33 cellular contexts compared by ENCODE assay signal in the genomic region with DNA sequence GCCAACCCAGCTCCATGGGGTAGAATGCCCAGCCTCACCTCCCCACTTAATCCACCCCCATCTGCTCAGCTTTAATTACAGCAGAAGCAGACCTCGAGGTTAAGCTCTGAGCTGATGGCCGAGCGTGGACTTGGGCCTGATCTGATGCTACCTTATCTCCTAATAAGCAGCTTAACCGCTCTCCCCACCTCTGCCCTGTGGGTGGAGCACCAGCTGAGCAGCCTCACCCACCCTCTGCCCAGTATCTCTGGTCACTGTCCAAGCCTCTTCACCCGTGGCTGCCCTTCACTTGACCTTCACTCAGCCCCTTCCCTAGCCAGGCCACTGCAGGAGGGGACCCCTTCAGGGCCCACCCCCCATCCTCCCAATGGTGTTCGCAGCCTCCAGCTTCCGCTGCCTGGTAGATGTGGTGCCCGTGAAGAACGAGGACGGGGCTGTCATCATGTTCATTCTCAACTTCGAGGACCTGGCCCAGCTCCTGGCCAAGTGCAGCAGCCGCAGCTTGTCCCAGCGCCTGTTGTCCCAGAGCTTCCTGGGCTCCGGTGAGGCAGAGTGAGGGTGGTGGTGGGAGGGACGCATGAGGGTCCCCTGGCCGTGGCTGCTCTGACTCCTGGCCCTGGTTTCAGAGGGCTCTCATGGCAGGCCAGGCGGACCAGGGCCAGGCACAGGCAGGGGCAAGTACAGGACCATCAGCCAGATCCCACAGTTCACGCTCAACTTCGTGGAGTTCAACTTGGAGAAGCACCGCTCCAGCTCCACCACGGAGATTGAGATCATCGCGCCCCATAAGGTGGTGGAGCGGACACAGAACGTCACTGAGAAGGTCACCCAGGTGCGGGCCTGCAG. TPM values are rescaled to one million over a fixed set of nuclear protein-coding genes. Genes with fewer than 3 reads are reported as not detected.
DNase-seq lines count a peak whose midpoint lies in the region; ATAC-seq, FAIRE-seq and TF ChIP-seq lines count a peak whose summit lies in the region.
"Had no signal": no experiment of that assay in that cellular context is flagged by ENCODE, and none has a peak within 500 bp of the region (broad histone marks: within the 10 kb centered on the region; RNA-seq: fewer than 3 reads in every experiment).

No MANE protein-coding gene starts in this region.

- 61% methylated on average over 21 of the region's 26 CpGs for WGBS in A549 (ENCODE audit: missing lambda C conversion rate)

- no peak for TF ChIP-seq CTCF in A549 (IDR thresholded peaks at IDR 0.05)
- peak; percentile 3 for TF ChIP-seq CTCF in GM12873 (IDR thresholded peaks at IDR 0.05; ENCODE audit: insufficient read depth, low read depth, low read length, missing control alignments)
- TF ChIP-seq CTCF in bronchial epithelial cell (IDR thresholded peaks at IDR 0.05; ENCODE audit: insufficient read depth, low read length, severe bottlenecking) = no peak

- no peaks in the 10 kb centered on the region for H3K36me3 ChIP-seq in bronchial epithelial cell (ENCODE audit: control insufficient read depth, insufficient read depth, low read length)
- H3K36me3 ChIP-seq: gastroesophageal sphincter, ovary had no signal

- H3K4me1 ChIP-seq in A549 = no peaks in the 10 kb centered on the region
- H3K4me1 ChIP-seq: gastroesophageal sphincter had no signal

- no peaks in the 10 kb centered on the region for H3K4me1 Mint-ChIP-seq in activated CD4-positive, alpha-beta memory T cell treated with anti-CD3 and anti-CD28 coated beads for 36 hours (ENCODE audit: low read depth)
- H3K4me1 Mint-ChIP-seq: activated naive CD4-positive, alpha-beta T cell treated with anti-CD3 and anti-CD28 coated beads, Interleukin-2, amount 50 U/mL, for 24 hours; CD8-positive, alpha-beta memory T cell; nephron had no signal

- CTCF ChIA-PET in A549 (lab: Yijun Ruan, JAX) = interaction anchor here (0.7 to 2.3 kb wide), 6 partner anchors 12 to 104 kb away, joined by 3 to 8 read pairs (median 4); a partner anchor contains a TSS
- CTCF ChIA-PET in activated CD4-positive, alpha-beta memory T cell treated with anti-CD3 and anti-CD28 coated beads for 36 hours (lab: Charles Lee) = interaction anchor here (0.6 kb wide), 1 partner anchor 104 kb away, joined by 3 read pairs; no protein-coding TSS in a partner anchor

- H3K27ac ChIP-seq in A549 = no peak overlapping the region
- H3K27ac ChIP-seq: gastroesophageal sphincter, hepatocyte, ovary, skin epidermis had no signal

- H3K9me3 Mint-ChIP-seq in activated CD4-positive, alpha-beta memory T cell treated with anti-CD3 and anti-CD28 coated beads for 36 hours = no peaks in the 10 kb centered on the region
- H3K9me3 Mint-ChIP-seq: activated CD8-positive, alpha-beta T cell treated with anti-CD3 and anti-CD28 coated beads for 36 hours; activated naive CD4-positive, alpha-beta T cell treated with anti-CD3 and anti-CD28 coated beads, Interleukin-2, amount 50 U/mL, for 24 hours; activated T-helper 2 cell treated with anti-CD3 and anti-CD28 coated beads, Interferon-gamma antibody, Interleukin-2, Interleukin-4, amounts not matched to agents 10 μg/mL and 5 μg/mL and 100 μg/mL, durations not matched to agents 14 hours and 24 hours and 36 hours; CD8-positive, alpha-beta memory T cell; nephron; type B pancreatic cell had no signal

- no peak overlapping the region for H3K4me3 ChIP-seq in A549
- H3K4me3 ChIP-seq in bronchial epithelial cell (ENCODE audit: low read depth, low read length) = no peak overlapping the region
- H3K4me3 ChIP-seq: gastroesophageal sphincter, hepatocyte, ovary, skin epidermis had no signal

- no peak for TF ChIP-seq EP300 in A549 (IDR thresholded peaks at IDR 0.05)

- ATAC-seq in A549 (peak; percentile 23 to 37; a peak in 4 of 6 replicates), HG02852 (IDR thresholded peaks at IDR 0.05; ENCODE audit: unreplicated experiment) (no peak), GM19452 (IDR thresholded peaks at IDR 0.05; ENCODE audit: unreplicated experiment) (no peak)
- ATAC-seq: activated CD8-positive, alpha-beta T cell treated with anti-CD3 and anti-CD28 coated beads for 36 hours; gastroesophageal sphincter had no signal

- no peak overlapping the region for H3K27ac Mint-ChIP-seq in activated CD4-positive, alpha-beta memory T cell treated with anti-CD3 and anti-CD28 coated beads for 36 hours
- H3K27ac Mint-ChIP-seq: activated CD8-positive, alpha-beta T cell treated with anti-CD3 and anti-CD28 coated beads for 36 hours; activated naive CD4-positive, alpha-beta T cell treated with anti-CD3 and anti-CD28 coated beads, Interleukin-2, amount 50 U/mL, for 24 hours; activated T-helper 2 cell treated with anti-CD3 and anti-CD28 coated beads, Interferon-gamma antibody, Interleukin-2, Interleukin-4, amounts not matched to agents 10 μg/mL and 5 μg/mL and 100 μg/mL, durations not matched to agents 14 hours and 24 hours and 36 hours; CD8-positive, alpha-beta memory T cell; nephron; type B pancreatic cell had no signal

- POLR2A ChIA-PET in A549 (lab: Yijun Ruan, JAX) = no interaction called here
- POLR2A ChIA-PET in activated CD4-positive, alpha-beta memory T cell treated with anti-CD3 and anti-CD28 coated beads for 36 hours (lab: Charles Lee) = no interaction called here

- TF ChIP-seq RAD21 in A549 (conservative IDR thresholded peaks at IDR 0.05 in 1 of 2, IDR thresholded peaks at IDR 0.05 in 1 of 2) = no peak

- peaks cover 3% of the 10 kb centered on the region for H3K27me3 Mint-ChIP-seq in activated CD4-positive, alpha-beta memory T cell treated with anti-CD3 and anti-CD28 coated beads for 36 hours

- TF ChIP-seq POLR2A in A549 (IDR thresholded peaks at IDR 0.05; ENCODE audit: low read length) = no peak

- DNase-seq in A549 (ENCODE audit: low read depth in 1 of 2, low spot score in 1 of 2) = no peak
- DNase-seq in NCI-H82 (lab: John Stamatoyannopoulos, UW) = peak; percentile 98
- DNase-seq in bronchial epithelial cell (ENCODE audit: low read depth) = no peak
- DNase-seq in HuH-7.5 (ENCODE audit: low spot score) = no peak
- no peak for DNase-seq in activated CD4-positive, alpha-beta memory T cell treated with anti-CD3 and anti-CD28 coated beads for 36 hours
- DNase-seq: activated CD8-positive, alpha-beta T cell treated with anti-CD3 and anti-CD28 coated beads for 36 hours; amygdala; DMS53; GOT3; mammary epithelial cell; NCI-H1417 treated with DMSO at 0.1 percent for 48 hours; NCI-H2081 treated with DMSO at 0.1 percent for 48 hours; NCI-H345; NCI-H774; ovary; stimulated activated naive CD4-positive, alpha-beta T cell; T-helper 1 cell had no signal

- no peaks in the 10 kb centered on the region for H3K9me3 ChIP-seq in A549
- H3K9me3 ChIP-seq: gastroesophageal sphincter, ovary had no signal

- intact Hi-C loops in activated CD4-positive, alpha-beta memory T cell treated with anti-CD3 and anti-CD28 coated beads for 36 hours (cut with micrococcal nuclease) = no loop called here

- no peaks in the 10 kb centered on the region for H3K36me3 Mint-ChIP-seq in activated CD4-positive, alpha-beta memory T cell treated with anti-CD3 and anti-CD28 coated beads for 36 hours
- H3K36me3 Mint-ChIP-seq: activated naive CD4-positive, alpha-beta T cell treated with anti-CD3 and anti-CD28 coated beads, Interleukin-2, amount 50 U/mL, for 24 hours; CD8-positive, alpha-beta memory T cell; type B pancreatic cell had no signal

- H3K4me2 ChIP-seq in A549 = no peak overlapping the region
- H3K4me2 ChIP-seq: hepatocyte had no signal

- no peak for FAIRE-seq in A549 (lab: Jason Lieb, UNC)
- FAIRE-seq in bronchial epithelial cell (lab: Jason Lieb, UNC) = peak; percentile 36
- FAIRE-seq: endothelial cell of umbilical vein had no signal

- H3K4me3 Mint-ChIP-seq in activated CD4-positive, alpha-beta memory T cell treated with anti-CD3 and anti-CD28 coated beads for 36 hours = no peak overlapping the region
- H3K4me3 Mint-ChIP-seq: activated CD8-positive, alpha-beta T cell treated with anti-CD3 and anti-CD28 coated beads for 36 hours; activated naive CD4-positive, alpha-beta T cell treated with anti-CD3 and anti-CD28 coated beads, Interleukin-2, amount 50 U/mL, for 24 hours; CD8-positive, alpha-beta memory T cell; nephron; type B pancreatic cell had no signal

- H3K27me3 ChIP-seq in bronchial epithelial cell (ENCODE audit: control insufficient read depth, insufficient read depth, low read length) = peaks cover 8% of the 10 kb centered on the region
- H3K27me3 ChIP-seq: ovary had no signal

TF ChIP-seq in A549, 52 proteins besides CTCF, POLR2A, EP300 and RAD21 (continues in another document):
- no peak for TF ChIP-seq PHF8 (IDR thresholded peaks at IDR 0.05; ENCODE audit: borderline replicate concordance, low read depth)

RNA-seq across cellular contexts. Expression of a gene that starts 6.8 kb away (rescaled TPM):
- polyA plus RNA-seq in A549 (2011; rRNA removed) = not detected in 2 replicates
- not detected in 2 replicates for polyA plus RNA-seq in A549 (2012; cell fraction: cytosol; rRNA removed)
- 0.01 TPM in 1 of 2 replicates, not detected in the other for polyA plus RNA-seq in A549 (2012; cell fraction: nucleus; rRNA removed)
- not detected in 3 replicates for polyA plus RNA-seq in A549 (2017; fragmentation: RNase III; extraction: RNeasy Plus Mini Kit Qiagen cat#74134 plus additional on column Dnase treatment)
- not detected in 2 replicates for polyA minus RNA-seq in A549 (2011; rRNA and poly(A)+ RNA removed)
- total RNA-seq in bronchial epithelial cell = not detected in 2 replicates
- total RNA-seq in activated CD4-positive, alpha-beta memory T cell treated with anti-CD3 and anti-CD28 coated beads for 36 hours = not detected
- total RNA-seq: activated CD8-positive, alpha-beta T cell treated with anti-CD3 and anti-CD28 coated beads for 36 hours; activated T-helper 2 cell treated with anti-CD3 and anti-CD28 coated beads, Interferon-gamma antibody, Interleukin-2, Interleukin-4, amounts not matched to agents 10 μg/mL and 5 μg/mL and 100 μg/mL, durations not matched to agents 14 hours and 24 hours and 36 hours; CD8-positive, alpha-beta memory T cell; endothelial cell of umbilical vein; fibroblast of lung; gastroesophageal sphincter; LHCN-M2; mammary epithelial cell; RPMI7951; SK-MEL-5 had no signal
- polyA plus RNA-seq: CD8-positive, alpha-beta memory T cell; fibroblast of lung; hepatocyte; mammary epithelial cell; ovary had no signal

RNA-seq across cellular contexts. Expression of a gene that starts 20.3 kb away (rescaled TPM):
- 48.7 and 51.4 TPM in 2 replicates for polyA plus RNA-seq in A549 (2011; rRNA removed)
- 55.1 and 63.8 TPM in 2 replicates for polyA plus RNA-seq in A549 (2012; cell fraction: cytosol; rRNA removed)
- 66.7 and 84.0 TPM in 2 replicates for polyA plus RNA-seq in A549 (2012; cell fraction: nucleus; rRNA removed)
- polyA plus RNA-seq in A549 (2017; fragmentation: RNase III; extraction: RNeasy Plus Mini Kit Qiagen cat#74134 plus additional on column Dnase treatment) = 35.7 to 37.9 TPM (median 35.9 TPM) in 3 replicates
- 103 and 109 TPM in 2 replicates for polyA minus RNA-seq in A549 (2011; rRNA and poly(A)+ RNA removed)
- total RNA-seq in bronchial epithelial cell = 9.5 and 10.6 TPM in 2 replicates
- 100 to 1,000 TPM; 118 to 119 TPM for total RNA-seq in activated CD4-positive, alpha-beta memory T cell treated with anti-CD3 and anti-CD28 coated beads for 36 hours

RNA-seq across cellular contexts. Expression of a gene that starts 53.1 kb away (rescaled TPM):
- polyA plus RNA-seq in A549 (2011; rRNA removed) (0.22 and 0.38 TPM in 2 replicates), A549 (2017; fragmentation: RNase III; extraction: RNeasy Plus Mini Kit Qiagen cat#74134 plus additional on column Dnase treatment) (0.31 to 0.52 TPM (median 0.32 TPM) in 3 replicates)
- polyA plus RNA-seq in A549 (2012; cell fraction: cytosol; rRNA removed) = 0.26 and 0.45 TPM in 2 replicates
- 0.81 and 1.6 TPM in 2 replicates for polyA plus RNA-seq in A549 (2012; cell fraction: nucleus; rRNA removed)
- 1.4 and 1.9 TPM in 2 replicates for polyA minus RNA-seq in A549 (2011; rRNA and poly(A)+ RNA removed)
- total RNA-seq in bronchial epithelial cell = 0.13 TPM in 1 of 2 replicates, not detected in the other
- 1 to 10 TPM; 2.2 to 2.6 TPM for total RNA-seq in activated CD4-positive, alpha-beta memory T cell treated with anti-CD3 and anti-CD28 coated beads for 36 hours
- total RNA-seq: activated T-helper 2 cell treated with anti-CD3 and anti-CD28 coated beads, Interferon-gamma antibody, Interleukin-2, Interleukin-4, amounts not matched to agents 10 μg/mL and 5 μg/mL and 100 μg/mL, durations not matched to agents 14 hours and 24 hours and 36 hours had no signal

Comparison
In these comparisons a context has a peak if more than half of its experiments do, and no peak if none do; other contexts are left out.
1. ATAC-seq: peak in A549 (2 of 2); none in HG02852 (single experiment) and GM19452 (single experiment).
2. RNA of a gene that starts 20.3 kb away (total RNA-seq): 118 to 119 TPM in activated CD4-positive, alpha-beta memory T cell treated with anti-CD3 and anti-CD28 coated beads for 36 hours; 9.5 to 10.6 TPM in bronchial epithelial cell; every median in the first group is over 10 times any median in the second.